In genomic region chr9:92763721-92764380, GRCh38 we compare ENCODE assay signal across 8 cellular contexts. TPM values are rescaled to one million over a fixed set of nuclear protein-coding genes. Genes with fewer than 3 reads are reported as not detected.
DNase-seq lines count a peak whose midpoint lies in the region; ATAC-seq, FAIRE-seq and TF ChIP-seq lines count a peak whose summit lies in the region.

No MANE protein-coding gene starts in this region.

- no TSS peak for BruUV-seq in endothelial cell of umbilical vein (replicated peaks; lab: Mats Ljungman, UMichigan)

- CTCF ChIA-PET in GM10248 (lab: Yijun Ruan, JAX) = interaction anchor here (1.0 to 2.4 kb wide), 9 partner anchors 14 to 47 kb away, joined by 3 to 16 read pairs (median 4); no protein-coding TSS in a partner anchor
- CTCF ChIA-PET in activated B cell treated with CpG ODN at 0.5 μM for 24 hours (lab: Charles Lee) = interaction anchor here (1.2 to 2.0 kb wide), 4 partner anchors 27 to 94 kb away, joined by 4 to 10 read pairs (median 6); partner anchors contain the start of gene IPPK
- CTCF ChIA-PET in endothelial cell of umbilical vein (lab: Charles Lee) = interaction anchor here (0.8 to 3.4 kb wide), 8 partner anchors 16 to 49 kb away, joined by 3 to 30 read pairs (median 4); no protein-coding TSS in a partner anchor

- POLR2A ChIA-PET in GM10248 (lab: Yijun Ruan, JAX) = no interaction called here
- POLR2A ChIA-PET in activated B cell treated with CpG ODN at 0.5 μM for 24 hours (lab: Charles Lee) = interaction anchor here (0.6 to 2.6 kb wide), 8 partner anchors 27 to 438 kb away, joined by 3 to 24 read pairs (median 5); partner anchors contain the start of genes CENPP, IPPK and NOL8
- POLR2A ChIA-PET in endothelial cell of umbilical vein (lab: Charles Lee) = interaction anchor here (1.2 to 1.6 kb wide), 2 partner anchors 12 to 93 kb away, joined by 6 read pairs; partner anchors contain the start of gene IPPK
- POLR2A ChIA-PET in naive thymus-derived CD8-positive, alpha-beta T cell (lab: Charles Lee) = interaction anchor here (0.5 to 2.0 kb wide), 7 partner anchors 12 to 94 kb away, joined by 3 to 10 read pairs (median 4); partner anchors contain the start of gene IPPK

- no peaks in the 10 kb centered on the region for H3K9me1 ChIP-seq in endothelial cell of umbilical vein (replicated peaks; ENCODE audit: control insufficient read depth, extremely low read depth, insufficient read depth, low read length)

- H3K4me3 ChIP-seq in endothelial cell of umbilical vein (replicated peaks in 1 of 3; ENCODE audit: insufficient read depth in 1 of 3, low read depth in 1 of 3, low read length in 3 of 3) = peak overlapping the region; percentile 21 to 99 (median 61)

- H3K9me3 Mint-ChIP-seq in activated B cell treated with CpG ODN at 0.5 μM for 24 hours = no peaks in the 10 kb centered on the region
- H3K9me3 Mint-ChIP-seq in naive thymus-derived CD8-positive, alpha-beta T cell = no peaks in the 10 kb centered on the region

- no peaks in the 10 kb centered on the region for H3K27me3 ChIP-seq in endothelial cell of umbilical vein (ENCODE audit: control insufficient read depth in 2 of 2, insufficient read depth in 2 of 2, low read length in 2 of 2)

- peak overlapping the region; percentile 73 for H3K4me2 ChIP-seq in endothelial cell of umbilical vein (ENCODE audit: insufficient read depth, low read length)

- no peaks in the 10 kb centered on the region for H3K9me3 ChIP-seq in endothelial cell of umbilical vein (replicated peaks; ENCODE audit: control insufficient read depth, insufficient read depth, low read length)

- intact Hi-C loops in activated B cell treated with CpG ODN at 0.5 μM for 24 hours (cut with micrococcal nuclease) (loop anchor here (1.0 to 10.0 kb wide), 4 partner anchors 301 to 803 kb away; partner anchors contain the start of genes FAM120A, FAM120AOS and IARS1), endothelial cell of umbilical vein (cut with micrococcal nuclease) (loop anchor here (10.0 kb wide), 1 partner anchor 439 kb away; the partner anchor contains the start of genes CENPP and NOL8)

- no peak overlapping the region for H3K27ac ChIP-seq in endothelial cell of umbilical vein (ENCODE audit: insufficient read depth, low read depth, low read length)

- no peak for TF ChIP-seq CTCF in GM10248 (IDR thresholded peaks at IDR 0.05; ENCODE audit: control extremely low read depth, extremely low read depth, low read depth, missing control alignments)
- no peak for TF ChIP-seq CTCF in activated B cell treated with CpG ODN at 0.5 μM for 24 hours (IDR thresholded peaks at IDR 0.05)
- TF ChIP-seq CTCF in endothelial cell of umbilical vein (IDR thresholded peaks at IDR 0.05; ENCODE audit: extremely low read depth in 1 of 2, insufficient read depth in 1 of 2, low read depth in 1 of 2, low read length in 2 of 2) = no peak

- FAIRE-seq in endothelial cell of umbilical vein (lab: Jason Lieb, UNC) = peak; percentile 50

- no peak for TF ChIP-seq POLR2A in endothelial cell of umbilical vein (IDR thresholded peaks at IDR 0.05; ENCODE audit: low read depth, low read length)

- peak overlapping the region; percentile 78 for H3K9ac ChIP-seq in endothelial cell of umbilical vein (replicated peaks; ENCODE audit: extremely low read depth, insufficient read depth, low read length)

- no peaks in the 10 kb centered on the region for H4K20me1 ChIP-seq in endothelial cell of umbilical vein (replicated peaks; ENCODE audit: control insufficient read depth, extremely low read depth, insufficient read depth, low read length)

- H3K4me3 Mint-ChIP-seq in activated B cell treated with CpG ODN at 0.5 μM for 24 hours = peak overlapping the region; percentile 98
- peak overlapping the region; percentile 77 to 98 (median 94) for H3K4me3 Mint-ChIP-seq in naive thymus-derived CD8-positive, alpha-beta T cell

- H3K27me3 Mint-ChIP-seq in activated B cell treated with CpG ODN at 0.5 μM for 24 hours = no peaks in the 10 kb centered on the region
- no peaks in the 10 kb centered on the region for H3K27me3 Mint-ChIP-seq in naive thymus-derived CD8-positive, alpha-beta T cell

- peak overlapping the region; percentile 89 for H3K27ac Mint-ChIP-seq in activated B cell treated with CpG ODN at 0.5 μM for 24 hours
- H3K27ac Mint-ChIP-seq in naive thymus-derived CD8-positive, alpha-beta T cell = peak overlapping the region in 9 of 10 donors; percentile 69 to 94 (median 92)

- H3K36me3 Mint-ChIP-seq in activated B cell treated with CpG ODN at 0.5 μM for 24 hours (ENCODE audit: low read depth) = peaks cover 2% of the 10 kb centered on the region
- no peaks in the 10 kb centered on the region for H3K36me3 Mint-ChIP-seq in naive thymus-derived CD8-positive, alpha-beta T cell

- dilution Hi-C loops in endothelial cell of umbilical vein (cut with MboI; ENCODE audit: extremely low pct_ligation_motif_present, low sequenced_read_pairs) = no loop called here

- H2AFZ ChIP-seq in endothelial cell of umbilical vein (ENCODE audit: low read depth, low read length) = peak overlapping the region; percentile 8

- peaks cover 57% of the 10 kb centered on the region for H3K79me2 ChIP-seq in endothelial cell of umbilical vein (ENCODE audit: control insufficient read depth, insufficient read depth, low read length)

- peaks cover 16% of the 10 kb centered on the region for H3K4me1 ChIP-seq in endothelial cell of umbilical vein (ENCODE audit: control insufficient read depth, extremely low read depth, insufficient read depth, low read length)

- no peaks in the 10 kb centered on the region for H3K36me3 ChIP-seq in endothelial cell of umbilical vein (ENCODE audit: control insufficient read depth in 2 of 2, extremely low read depth in 1 of 2, insufficient read depth in 2 of 2, low read length in 2 of 2)

- H3K4me1 Mint-ChIP-seq in activated B cell treated with CpG ODN at 0.5 μM for 24 hours = peaks cover 59% of the 10 kb centered on the region
- peaks cover 38 to 68% (median 55%) of the 10 kb centered on the region in 4 donors for H3K4me1 Mint-ChIP-seq in naive thymus-derived CD8-positive, alpha-beta T cell

- peak; percentile 53 for DNase-seq in GM10248 (ENCODE audit: extremely low spot score)
- DNase-seq in HuH-7 (ENCODE audit: low spot score) = peak; percentile 33
- DNase-seq in activated B cell treated with CpG ODN at 0.5 μM for 24 hours = no peak
- DNase-seq in endothelial cell of umbilical vein (ENCODE audit: low read depth, low spot score) = peak; percentile 32
- peak in 6 of 10 donors; percentile 14 to 46 (median 21) for DNase-seq in naive thymus-derived CD8-positive, alpha-beta T cell
- DNase-seq in NCI-H446 (lab: John Stamatoyannopoulos, UW) = no peak

- ATAC-seq in activated B cell treated with CpG ODN at 0.5 μM for 24 hours (ENCODE audit: low read depth) = no peak
- ATAC-seq in naive thymus-derived CD8-positive, alpha-beta T cell = no peak
- ATAC-seq in GM18502 (IDR thresholded peaks at IDR 0.05; ENCODE audit: poor library complexity, unreplicated experiment) = no peak
- no peak for ATAC-seq in GM18870 (IDR thresholded peaks at IDR 0.05; ENCODE audit: unreplicated experiment)

TF ChIP-seq in endothelial cell of umbilical vein, 7 proteins besides CTCF, POLR2A, EP300 and RAD21:
- TF ChIP-seq MYC (IDR thresholded peaks at IDR 0.05; ENCODE audit: low read depth, low read length) (no peak), JUN (IDR thresholded peaks at IDR 0.05; ENCODE audit: borderline replicate concordance, insufficient read depth, insufficient read length, low read depth) (no peak), MAX (IDR thresholded peaks at IDR 0.05; ENCODE audit: insufficient read depth, insufficient read length) (no peak), POLR2AphosphoS5 (IDR thresholded peaks at IDR 0.05; ENCODE audit: insufficient read depth, low read depth, low read length) (no peak), FOS (IDR thresholded peaks at IDR 0.05; ENCODE audit: borderline replicate concordance, insufficient read depth, low read length) (no peak), GATA2 (IDR thresholded peaks at IDR 0.05; ENCODE audit: insufficient read depth, insufficient read length, low read depth, low read length) (no peak), EZH2 (IDR thresholded peaks at IDR 0.05; ENCODE audit: borderline replicate concordance, low read depth, low read length, severe bottlenecking) (no peak)

RNA-seq across cellular contexts. Expression of gene BICD2, which starts 0.8 kb away (rescaled TPM):
- 19.5 and 22.5 TPM in 2 replicates for total RNA-seq in activated B cell treated with CpG ODN at 0.5 μM for 24 hours
- 37.9 and 39.3 TPM in 2 replicates for total RNA-seq in endothelial cell of umbilical vein
- polyA plus RNA-seq in endothelial cell of umbilical vein = 10.7 and 14.3 TPM in 2 replicates
- 14.3 and 15.3 TPM in 2 replicates for polyA plus RNA-seq in endothelial cell of umbilical vein (2011; cell fraction: cytosol; rRNA removed)
- 14.5 and 15.9 TPM in 2 replicates for polyA plus RNA-seq in endothelial cell of umbilical vein (2011; cell fraction: nucleus; rRNA removed)
- 27.3 and 29.9 TPM in 2 replicates for polyA plus RNA-seq in endothelial cell of umbilical vein (2012)
- 15.9 and 18.7 TPM in 2 replicates for polyA minus RNA-seq in endothelial cell of umbilical vein
- polyA minus RNA-seq in endothelial cell of umbilical vein (2011; cell fraction: cytosol; rRNA and poly(A)+ RNA removed) = 7.6 TPM
- 8.5 and 9.8 TPM in 2 replicates for polyA minus RNA-seq in endothelial cell of umbilical vein (2011; cell fraction: nucleus; rRNA and poly(A)+ RNA removed)
- total RNA-seq in naive thymus-derived CD8-positive, alpha-beta T cell = 10 to 100 TPM; 28.3 to 29.1 TPM
- polyA plus RNA-seq in naive thymus-derived CD8-positive, alpha-beta T cell = 10 to 100 TPM in 2 of 3 donors, 1 to 10 TPM in 1; 5.9 to 20.1 (median 10.1) TPM

Comparison
In these comparisons a context has a peak if more than half of its experiments do, and no peak if none do; other contexts are left out.
1. DNase-seq: peak in GM10248 (single experiment), HuH-7 (single experiment), endothelial cell of umbilical vein (single experiment) and naive thymus-derived CD8-positive, alpha-beta T cell (6 of 10); none in activated B cell treated with CpG ODN at 0.5 μM for 24 hours (single experiment) and NCI-H446 (0 of 2).